Comparison of ENCODE assay signal across 29 cellular contexts in the genomic region with DNA sequence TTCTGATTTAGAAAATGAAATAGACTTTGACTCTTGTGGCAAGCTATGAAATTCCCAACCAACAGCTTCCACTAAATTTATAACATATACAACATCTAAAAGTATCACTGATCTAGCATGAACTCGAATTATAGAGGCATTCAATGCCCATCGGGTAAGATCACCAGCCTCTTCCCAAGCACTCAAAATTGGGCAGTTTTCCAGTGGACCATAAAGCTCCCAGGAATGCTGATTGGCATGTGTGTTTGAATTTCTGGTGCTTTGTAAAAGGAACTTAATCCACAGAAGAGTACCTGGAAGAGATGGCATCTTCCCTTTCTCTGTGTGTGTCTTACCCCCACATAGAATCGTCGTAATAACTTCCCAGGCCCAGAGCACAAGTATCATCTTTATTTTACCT. TPM values are rescaled to one million over a fixed set of nuclear protein-coding genes. Genes with fewer than 3 reads are reported as not detected.
"Had no signal": no experiment of that assay in that cellular context is flagged by ENCODE, and none has a peak within 500 bp of the region (broad histone marks: within the 10 kb centered on the region; RNA-seq: fewer than 3 reads in every experiment).

No MANE protein-coding gene starts in this region.

- H3K9ac ChIP-seq: neural progenitor cell had no signal

- DNase-seq: activated CD4-positive, alpha-beta memory T cell treated with anti-CD3 and anti-CD28 coated beads for 36 hours; activated CD4-positive, alpha-beta T cell treated with anti-CD3 and anti-CD28 coated beads for 48 hours; activated naive CD4-positive, alpha-beta T cell treated with Interleukin-2 at 50 U/mL for 16 hours; activated naive CD8-positive, alpha-beta T cell treated with anti-CD3 and anti-CD28 coated beads, Interleukin-2, amount 10 ng/mL, durations not matched to agents 7 days and 5 days; activated T-cell treated with anti-CD3 and anti-CD28 coated beads, Interleukin-2, amount 50 U/mL, for 48 hours; amygdala; body of pancreas; effector CD4-positive, alpha-beta T cell; foreskin melanocyte; kidney; lower lobe of right lung; naive thymus-derived CD8-positive, alpha-beta T cell; spleen; stimulated activated CD4-positive, alpha-beta T cell treated with anti-CD3 and anti-CD28 coated beads, Interleukin-4, amount 100 ng/mL, for 1 hour; stimulated activated naive CD4-positive, alpha-beta T cell; T1000; testis; trophoblast cell; uterus had no signal

- H2AFZ ChIP-seq: neural progenitor cell had no signal

- ATAC-seq: body of pancreas; lower lobe of right lung; naive thymus-derived CD8-positive, alpha-beta T cell; WTC11 had no signal

- H3K36me3 Mint-ChIP-seq: activated CD4-positive, alpha-beta memory T cell treated with anti-CD3 and anti-CD28 coated beads for 36 hours; activated naive CD8-positive, alpha-beta T cell treated with anti-CD3 and anti-CD28 coated beads, Interleukin-2, amount 10 ng/mL, durations not matched to agents 7 days and 5 days; naive thymus-derived CD8-positive, alpha-beta T cell; neural progenitor cell had no signal

- H3K4me2 ChIP-seq: neural progenitor cell had no signal

- H3K36me3 ChIP-seq: cardiac muscle cell, lower lobe of right lung, neural progenitor cell, spleen, uterus had no signal

- H3K4me3 Mint-ChIP-seq: activated CD4-positive, alpha-beta memory T cell treated with anti-CD3 and anti-CD28 coated beads for 36 hours; activated naive CD8-positive, alpha-beta T cell treated with anti-CD3 and anti-CD28 coated beads, Interleukin-2, amount 10 ng/mL, durations not matched to agents 7 days and 5 days; dendritic cell treated with granulocyte-macrophage colony-stimulating factor and Interleukin-4, amounts not matched to agents 40 ng/mL and 50 ng/mL, for 4 days; naive thymus-derived CD8-positive, alpha-beta T cell; neural progenitor cell; WTC11 had no signal

- H3K27ac Mint-ChIP-seq: activated CD4-positive, alpha-beta memory T cell treated with anti-CD3 and anti-CD28 coated beads for 36 hours; activated naive CD8-positive, alpha-beta T cell treated with anti-CD3 and anti-CD28 coated beads, Interleukin-2, amount 10 ng/mL, durations not matched to agents 7 days and 5 days; dendritic cell treated with granulocyte-macrophage colony-stimulating factor and Interleukin-4, amounts not matched to agents 40 ng/mL and 50 ng/mL, for 4 days; naive thymus-derived CD8-positive, alpha-beta T cell; neural progenitor cell; WTC11 had no signal

- H3K27me3 ChIP-seq: body of pancreas, cardiac muscle cell, neural progenitor cell, spleen, testis, uterus had no signal

- H3K4me3 ChIP-seq: body of pancreas, cardiac muscle cell, lower lobe of right lung, neural progenitor cell, spleen, testis, uterus had no signal

- H3K4me1 Mint-ChIP-seq: activated naive CD8-positive, alpha-beta T cell treated with anti-CD3 and anti-CD28 coated beads, Interleukin-2, amount 10 ng/mL, durations not matched to agents 7 days and 5 days; naive thymus-derived CD8-positive, alpha-beta T cell; WTC11 had no signal

- H3K27ac ChIP-seq: body of pancreas, cardiac muscle cell, lower lobe of right lung, neural progenitor cell, spleen, testis, uterus had no signal

- H3K4me1 ChIP-seq: body of pancreas, lower lobe of right lung, neural progenitor cell, spleen, testis, uterus had no signal

- H3K27me3 Mint-ChIP-seq: activated CD4-positive, alpha-beta memory T cell treated with anti-CD3 and anti-CD28 coated beads for 36 hours; activated naive CD8-positive, alpha-beta T cell treated with anti-CD3 and anti-CD28 coated beads, Interleukin-2, amount 10 ng/mL, durations not matched to agents 7 days and 5 days; dendritic cell treated with granulocyte-macrophage colony-stimulating factor and Interleukin-4, amounts not matched to agents 40 ng/mL and 50 ng/mL, for 4 days had no signal

- H3K9me3 Mint-ChIP-seq: activated CD4-positive, alpha-beta memory T cell treated with anti-CD3 and anti-CD28 coated beads for 36 hours had no signal

- H3K9me3 ChIP-seq: body of pancreas, lower lobe of right lung, spleen, testis, uterus had no signal

RNA-seq across cellular contexts. Expression of a gene that starts 10.0 kb away (rescaled TPM):
- total RNA-seq: activated CD4-positive, alpha-beta memory T cell treated with anti-CD3 and anti-CD28 coated beads for 36 hours; activated naive CD8-positive, alpha-beta T cell treated with anti-CD3 and anti-CD28 coated beads, Interleukin-2, amount 10 ng/mL, durations not matched to agents 7 days and 5 days; body of pancreas; cardiac muscle cell; cerebellum; epithelial cell of proximal tubule; kidney; lower lobe of right lung; mesenteric fat pad; naive thymus-derived CD8-positive, alpha-beta T cell; omental fat pad; posterior vena cava; renal cortical epithelial cell; testis; uterus; WTC11 had no signal
- polyA plus RNA-seq: naive thymus-derived CD8-positive, alpha-beta T cell had no signal
